21 cellular contexts compared by ENCODE assay signal in the genomic region with DNA sequence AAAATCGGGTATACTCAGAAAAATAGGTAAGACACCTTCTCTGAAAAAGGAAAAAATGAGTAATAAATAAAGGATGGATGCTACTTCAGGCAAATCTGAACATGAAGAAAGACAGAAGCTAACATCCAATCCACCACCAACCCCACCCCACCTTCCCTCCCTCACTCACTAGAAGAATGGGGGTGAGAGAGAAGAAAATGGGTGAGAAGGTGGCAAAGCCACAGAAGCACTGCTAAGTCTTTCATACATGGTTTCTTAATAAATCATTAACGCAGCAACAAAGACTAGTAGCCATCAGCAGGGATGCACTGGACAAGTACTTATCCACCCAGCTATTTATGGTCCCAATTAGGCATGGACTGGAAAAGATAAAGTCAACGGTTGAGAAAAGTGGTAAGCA.
DNase-seq lines count a peak whose midpoint lies in the region; ATAC-seq lines count a peak whose summit lies in the region.
"Had no signal": no experiment of that assay in that cellular context is flagged by ENCODE, and none has a peak within 500 bp of the region (broad histone marks: within the 10 kb centered on the region; RNA-seq: fewer than 3 reads in every experiment).

No MANE protein-coding gene starts in this region.

- H3K4me3 ChIP-seq in mucosa of rectum (ENCODE audit: low read length in 2 of 2): peak overlapping the region; percentile 58 to 77
- H3K4me3 ChIP-seq: GM23338 had no signal

- H3K9me3 Mint-ChIP-seq in central memory CD8-positive, alpha-beta T cell: no peaks in the 10 kb centered on the region
- no peaks in the 10 kb centered on the region for H3K9me3 Mint-ChIP-seq in stimulated activated effector memory CD8-positive, alpha-beta T cell treated with anti-CD3 and anti-CD28 coated beads, Interleukin-12 subunit alpha, Interleukin-12 subunit beta, amount 100 ng/mL, for 72 hours
- H3K9me3 Mint-ChIP-seq: CD4-positive, CD25-positive, alpha-beta regulatory T cell; GM23338 had no signal

- H3K4me3 Mint-ChIP-seq in central memory CD8-positive, alpha-beta T cell: no peak overlapping the region
- H3K4me3 Mint-ChIP-seq in stimulated activated effector memory CD8-positive, alpha-beta T cell treated with anti-CD3 and anti-CD28 coated beads, Interleukin-12 subunit alpha, Interleukin-12 subunit beta, amount 100 ng/mL, for 72 hours: no peak overlapping the region
- H3K4me3 Mint-ChIP-seq: GM23338 had no signal

- ATAC-seq in GM18909 (IDR thresholded peaks at IDR 0.05; ENCODE audit: poor library complexity, unreplicated experiment): peak; percentile 39
- ATAC-seq in central memory CD8-positive, alpha-beta T cell (replicated peaks; ENCODE audit: extremely low read depth, poor library complexity, severe bottlenecking): peak; percentile 81
- ATAC-seq in stimulated activated effector memory CD8-positive, alpha-beta T cell treated with anti-CD3 and anti-CD28 coated beads, Interleukin-12 subunit alpha, Interleukin-12 subunit beta, amount 100 ng/mL, for 72 hours: peak; percentile 66
- ATAC-seq in HG03378 (IDR thresholded peaks at IDR 0.05; ENCODE audit: unreplicated experiment): no peak
- ATAC-seq: GM23338, PC-3 had no signal

- H3K27ac Mint-ChIP-seq in central memory CD8-positive, alpha-beta T cell (ENCODE audit: low read depth): peak overlapping the region; percentile 92
- H3K27ac Mint-ChIP-seq in stimulated activated effector memory CD8-positive, alpha-beta T cell treated with anti-CD3 and anti-CD28 coated beads, Interleukin-12 subunit alpha, Interleukin-12 subunit beta, amount 100 ng/mL, for 72 hours: peak overlapping the region; percentile 14
- H3K27ac Mint-ChIP-seq: GM23338 had no signal

- DNase-seq in central memory CD8-positive, alpha-beta T cell (ENCODE audit: low spot score in 2 of 2): no peak
- DNase-seq in stimulated activated effector memory CD8-positive, alpha-beta T cell treated with anti-CD3 and anti-CD28 coated beads, Interleukin-12 subunit alpha, Interleukin-12 subunit beta, amount 100 ng/mL, for 72 hours (ENCODE audit: low spot score in 2 of 2): no peak
- DNase-seq in NCI-H524 (lab: John Stamatoyannopoulos, UW): no peak
- no peak for DNase-seq in hepatic stellate cell (ENCODE audit: low spot score)
- DNase-seq: CD4-positive, CD25-positive, alpha-beta regulatory T cell; DMS153; HCEC 1CT; IMR-90; NCI-H1105; NCI-H146; NCI-H2029; NCI-H226; NCI-H524 treated with DMSO at 0.1 percent for 48 hours; NCI-H82; PC-3; Right ventricle myocardium superior had no signal

- peaks cover 10% of the 10 kb centered on the region in 2 donors for H3K36me3 ChIP-seq in mucosa of rectum (ENCODE audit: control insufficient read depth in 2 of 2, insufficient read depth in 2 of 2, low read length in 2 of 2)

- peak overlapping the region; percentile 87 to 88 for H3K27ac ChIP-seq in mucosa of rectum (ENCODE audit: low read depth in 2 of 2, low read length in 2 of 2)
- H3K27ac ChIP-seq: KMS-11 had no signal

- H3K27me3 Mint-ChIP-seq in central memory CD8-positive, alpha-beta T cell: no peaks in the 10 kb centered on the region
- H3K27me3 Mint-ChIP-seq: CD4-positive, CD25-positive, alpha-beta regulatory T cell had no signal

- H3K9ac ChIP-seq in mucosa of rectum (ENCODE audit: low read depth in 1 of 2, low read length in 2 of 2): peak overlapping the region in 1 of 2 donors; percentile 29
- H3K9ac ChIP-seq: KMS-11 had no signal

- H3K4me1 Mint-ChIP-seq in central memory CD8-positive, alpha-beta T cell: peaks cover 82% of the 10 kb centered on the region
- peaks cover 69% of the 10 kb centered on the region for H3K4me1 Mint-ChIP-seq in stimulated activated effector memory CD8-positive, alpha-beta T cell treated with anti-CD3 and anti-CD28 coated beads, Interleukin-12 subunit alpha, Interleukin-12 subunit beta, amount 100 ng/mL, for 72 hours

- no peaks in the 10 kb centered on the region for H3K27me3 ChIP-seq in mucosa of rectum (ENCODE audit: control insufficient read depth in 2 of 2, insufficient read depth in 2 of 2, low read length in 2 of 2)

- peaks cover 9% of the 10 kb centered on the region for H3K36me3 Mint-ChIP-seq in central memory CD8-positive, alpha-beta T cell (ENCODE audit: insufficient read depth)
- H3K36me3 Mint-ChIP-seq in stimulated activated effector memory CD8-positive, alpha-beta T cell treated with anti-CD3 and anti-CD28 coated beads, Interleukin-12 subunit alpha, Interleukin-12 subunit beta, amount 100 ng/mL, for 72 hours: peaks cover 1% of the 10 kb centered on the region

- peaks cover 24 to 35% of the 10 kb centered on the region in 2 donors for H3K4me1 ChIP-seq in mucosa of rectum (ENCODE audit: control insufficient read depth in 2 of 2, insufficient read depth in 2 of 2, low read length in 2 of 2)

- H3K9me3 ChIP-seq in mucosa of rectum (ENCODE audit: control insufficient read depth in 2 of 2, low read length in 2 of 2): no peaks in the 10 kb centered on the region
